In the genomic region with DNA sequence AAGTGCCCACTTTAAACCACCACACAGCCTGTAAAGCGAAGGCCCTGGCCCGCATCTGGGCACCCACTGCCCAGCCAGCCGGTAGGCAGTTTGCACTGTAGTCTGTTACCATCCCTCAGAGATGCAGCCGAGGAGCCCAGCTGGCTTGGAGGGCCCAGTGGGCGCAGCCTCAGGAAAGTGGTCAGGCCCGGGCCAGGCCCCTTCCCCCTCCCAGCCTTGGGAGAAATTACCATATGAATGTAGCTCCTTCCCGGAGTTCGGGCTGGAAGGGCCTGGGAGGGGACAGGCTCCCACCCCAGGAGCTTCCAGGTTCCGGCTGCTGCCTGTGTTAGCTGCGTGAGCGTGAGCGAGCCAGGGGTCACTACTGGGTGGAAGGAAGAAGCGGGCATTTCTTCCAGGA, we compare ENCODE assay signal across 8 cellular contexts.
A peak's percentile ranks its signal among the peaks of the same experiment; 100 is the strongest.
DNase-seq lines count a peak whose midpoint lies in the region; ATAC-seq and TF ChIP-seq lines count a peak whose summit lies in the region.

No MANE protein-coding gene starts in this region.

- H3K4me1 Mint-ChIP-seq in WTC11 (peaks cover 70% of the 10 kb centered on the region), progenitor cell of endocrine pancreas (ENCODE audit: low read depth) (peaks cover 51% of the 10 kb centered on the region)

- POLR2A ChIA-PET in WTC11 (lab: Charles Lee), result interaction anchor here (0.6 to 1.8 kb wide), 7 partner anchors 15 to 586 kb away, joined by 3 to 14 read pairs (median 3); no protein-coding TSS in a partner anchor

- TF ChIP-seq CTCF in WTC11 (IDR thresholded peaks at IDR 0.05) (no peak), progenitor cell of endocrine pancreas (IDR thresholded peaks at IDR 0.05; ENCODE audit: unreplicated experiment) (no peak)

- peak; percentile 91 for ATAC-seq in WTC11
- ATAC-seq in left ventricle myocardium superior, result no peak

- DNase-seq in WTC11 (ENCODE audit: low spot score) (peak; percentile 87), left ventricle myocardium superior (peak; percentile 37), progenitor cell of endocrine pancreas (ENCODE audit: low spot score, unreplicated experiment) (no peak), NCI-H2081 (lab: John Stamatoyannopoulos, UW) (no peak)
- no peak for DNase-seq in NK-92 treated with Interleukin-12 subunit alpha and Interleukin-12 subunit beta, amount 100 ng/mL, for 24 hours (lab: John Stamatoyannopoulos, UW)
- DNase-seq in stimulated activated CD4-positive, alpha-beta T cell treated with anti-CD3 and anti-CD28 coated beads, Interleukin-2, amount 100 ng/mL, for 48 hours, result no peak
- no peak for DNase-seq in activated CD4-positive, alpha-beta T cell treated with anti-CD3 and anti-CD28 coated beads for 4 hours

- H3K36me3 Mint-ChIP-seq in WTC11, result peaks cover 29% of the 10 kb centered on the region
- peaks cover 12% of the 10 kb centered on the region for H3K36me3 Mint-ChIP-seq in progenitor cell of endocrine pancreas (ENCODE audit: insufficient read depth)

- H3K4me3 ChIP-seq in GM08714 (ENCODE audit: low read length), result peak overlapping the region; percentile 4; the same call in 1 of the 2 replicates

- peak overlapping the region; percentile 100 for H3K27ac Mint-ChIP-seq in WTC11
- peak overlapping the region; percentile 89 for H3K27ac Mint-ChIP-seq in progenitor cell of endocrine pancreas

- peak overlapping the region; percentile 76 for H3K4me3 Mint-ChIP-seq in WTC11
- no peak overlapping the region for H3K4me3 Mint-ChIP-seq in progenitor cell of endocrine pancreas (ENCODE audit: low read depth)

- intact Hi-C loops in left ventricle myocardium superior (cut with micrococcal nuclease), result no loop called here

- H3K9me3 Mint-ChIP-seq in WTC11, result peaks cover 5% of the 10 kb centered on the region
- peaks cover 3% of the 10 kb centered on the region for H3K9me3 Mint-ChIP-seq in progenitor cell of endocrine pancreas (ENCODE audit: low read depth)

- H3K27me3 Mint-ChIP-seq in WTC11 (ENCODE audit: low read depth) (no peaks in the 10 kb centered on the region), progenitor cell of endocrine pancreas (no peaks in the 10 kb centered on the region)

- CTCF ChIA-PET in WTC11 (lab: Charles Lee), result interaction anchor here (0.6 to 2.5 kb wide), 8 partner anchors 12 to 94 kb away, joined by 3 to 36 read pairs (median 3); no protein-coding TSS in a partner anchor

TF ChIP-seq in WTC11, 78 proteins besides CTCF, POLR2A, EP300 and RAD21 (continues in another document):
- TF ChIP-seq ZNF423 (CRISPR knock-in tag; IDR thresholded peaks at IDR 0.05) (peak; percentile 63; the same call in 1 of the 2 replicates), FOXK1 (CRISPR knock-in tag; IDR thresholded peaks at IDR 0.05) (no peak), ZNF671 (CRISPR knock-in tag; IDR thresholded peaks at IDR 0.05) (no peak), SOX15 (CRISPR knock-in tag; IDR thresholded peaks at IDR 0.05) (no peak), GRHL2 (CRISPR knock-in tag; IDR thresholded peaks at IDR 0.05; ENCODE audit: insufficient replicate concordance, severe bottlenecking) (no peak), ESRRA (CRISPR knock-in tag; IDR thresholded peaks at IDR 0.05; ENCODE audit: borderline replicate concordance) (no peak), FOXJ3 (CRISPR knock-in tag; IDR thresholded peaks at IDR 0.05; ENCODE audit: borderline replicate concordance) (no peak), SP1 (CRISPR knock-in tag; conservative IDR thresholded peaks at IDR 0.05) (peak; percentile 63), IRF2 (CRISPR knock-in tag; IDR thresholded peaks at IDR 0.05; ENCODE audit: borderline replicate concordance, low read depth) (no peak)
- TF ChIP-seq, protein P1, sequence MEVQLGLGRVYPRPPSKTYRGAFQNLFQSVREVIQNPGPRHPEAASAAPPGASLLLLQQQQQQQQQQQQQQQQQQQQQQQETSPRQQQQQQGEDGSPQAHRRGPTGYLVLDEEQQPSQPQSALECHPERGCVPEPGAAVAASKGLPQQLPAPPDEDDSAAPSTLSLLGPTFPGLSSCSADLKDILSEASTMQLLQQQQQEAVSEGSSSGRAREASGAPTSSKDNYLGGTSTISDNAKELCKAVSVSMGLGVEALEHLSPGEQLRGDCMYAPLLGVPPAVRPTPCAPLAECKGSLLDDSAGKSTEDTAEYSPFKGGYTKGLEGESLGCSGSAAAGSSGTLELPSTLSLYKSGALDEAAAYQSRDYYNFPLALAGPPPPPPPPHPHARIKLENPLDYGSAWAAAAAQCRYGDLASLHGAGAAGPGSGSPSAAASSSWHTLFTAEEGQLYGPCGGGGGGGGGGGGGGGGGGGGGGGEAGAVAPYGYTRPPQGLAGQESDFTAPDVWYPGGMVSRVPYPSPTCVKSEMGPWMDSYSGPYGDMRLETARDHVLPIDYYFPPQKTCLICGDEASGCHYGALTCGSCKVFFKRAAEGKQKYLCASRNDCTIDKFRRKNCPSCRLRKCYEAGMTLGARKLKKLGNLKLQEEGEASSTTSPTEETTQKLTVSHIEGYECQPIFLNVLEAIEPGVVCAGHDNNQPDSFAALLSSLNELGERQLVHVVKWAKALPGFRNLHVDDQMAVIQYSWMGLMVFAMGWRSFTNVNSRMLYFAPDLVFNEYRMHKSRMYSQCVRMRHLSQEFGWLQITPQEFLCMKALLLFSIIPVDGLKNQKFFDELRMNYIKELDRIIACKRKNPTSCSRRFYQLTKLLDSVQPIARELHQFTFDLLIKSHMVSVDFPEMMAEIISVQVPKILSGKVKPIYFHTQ (CRISPR knock-in tag; IDR thresholded peaks at IDR 0.05), result no peak
- TF ChIP-seq, protein P2, sequence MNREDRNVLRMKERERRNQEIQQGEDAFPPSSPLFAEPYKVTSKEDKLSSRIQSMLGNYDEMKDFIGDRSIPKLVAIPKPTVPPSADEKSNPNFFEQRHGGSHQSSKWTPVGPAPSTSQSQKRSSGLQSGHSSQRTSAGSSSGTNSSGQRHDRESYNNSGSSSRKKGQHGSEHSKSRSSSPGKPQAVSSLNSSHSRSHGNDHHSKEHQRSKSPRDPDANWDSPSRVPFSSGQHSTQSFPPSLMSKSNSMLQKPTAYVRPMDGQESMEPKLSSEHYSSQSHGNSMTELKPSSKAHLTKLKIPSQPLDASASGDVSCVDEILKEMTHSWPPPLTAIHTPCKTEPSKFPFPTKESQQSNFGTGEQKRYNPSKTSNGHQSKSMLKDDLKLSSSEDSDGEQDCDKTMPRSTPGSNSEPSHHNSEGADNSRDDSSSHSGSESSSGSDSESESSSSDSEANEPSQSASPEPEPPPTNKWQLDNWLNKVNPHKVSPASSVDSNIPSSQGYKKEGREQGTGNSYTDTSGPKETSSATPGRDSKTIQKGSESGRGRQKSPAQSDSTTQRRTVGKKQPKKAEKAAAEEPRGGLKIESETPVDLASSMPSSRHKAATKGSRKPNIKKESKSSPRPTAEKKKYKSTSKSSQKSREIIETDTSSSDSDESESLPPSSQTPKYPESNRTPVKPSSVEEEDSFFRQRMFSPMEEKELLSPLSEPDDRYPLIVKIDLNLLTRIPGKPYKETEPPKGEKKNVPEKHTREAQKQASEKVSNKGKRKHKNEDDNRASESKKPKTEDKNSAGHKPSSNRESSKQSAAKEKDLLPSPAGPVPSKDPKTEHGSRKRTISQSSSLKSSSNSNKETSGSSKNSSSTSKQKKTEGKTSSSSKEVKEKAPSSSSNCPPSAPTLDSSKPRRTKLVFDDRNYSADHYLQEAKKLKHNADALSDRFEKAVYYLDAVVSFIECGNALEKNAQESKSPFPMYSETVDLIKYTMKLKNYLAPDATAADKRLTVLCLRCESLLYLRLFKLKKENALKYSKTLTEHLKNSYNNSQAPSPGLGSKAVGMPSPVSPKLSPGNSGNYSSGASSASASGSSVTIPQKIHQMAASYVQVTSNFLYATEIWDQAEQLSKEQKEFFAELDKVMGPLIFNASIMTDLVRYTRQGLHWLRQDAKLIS (CRISPR knock-in tag; IDR thresholded peaks at IDR 0.05; ENCODE audit: borderline replicate concordance), result 0 out of 2 replicates have a peak, but pooled peaks have one; percentile 29
- TF ChIP-seq, protein P3, sequence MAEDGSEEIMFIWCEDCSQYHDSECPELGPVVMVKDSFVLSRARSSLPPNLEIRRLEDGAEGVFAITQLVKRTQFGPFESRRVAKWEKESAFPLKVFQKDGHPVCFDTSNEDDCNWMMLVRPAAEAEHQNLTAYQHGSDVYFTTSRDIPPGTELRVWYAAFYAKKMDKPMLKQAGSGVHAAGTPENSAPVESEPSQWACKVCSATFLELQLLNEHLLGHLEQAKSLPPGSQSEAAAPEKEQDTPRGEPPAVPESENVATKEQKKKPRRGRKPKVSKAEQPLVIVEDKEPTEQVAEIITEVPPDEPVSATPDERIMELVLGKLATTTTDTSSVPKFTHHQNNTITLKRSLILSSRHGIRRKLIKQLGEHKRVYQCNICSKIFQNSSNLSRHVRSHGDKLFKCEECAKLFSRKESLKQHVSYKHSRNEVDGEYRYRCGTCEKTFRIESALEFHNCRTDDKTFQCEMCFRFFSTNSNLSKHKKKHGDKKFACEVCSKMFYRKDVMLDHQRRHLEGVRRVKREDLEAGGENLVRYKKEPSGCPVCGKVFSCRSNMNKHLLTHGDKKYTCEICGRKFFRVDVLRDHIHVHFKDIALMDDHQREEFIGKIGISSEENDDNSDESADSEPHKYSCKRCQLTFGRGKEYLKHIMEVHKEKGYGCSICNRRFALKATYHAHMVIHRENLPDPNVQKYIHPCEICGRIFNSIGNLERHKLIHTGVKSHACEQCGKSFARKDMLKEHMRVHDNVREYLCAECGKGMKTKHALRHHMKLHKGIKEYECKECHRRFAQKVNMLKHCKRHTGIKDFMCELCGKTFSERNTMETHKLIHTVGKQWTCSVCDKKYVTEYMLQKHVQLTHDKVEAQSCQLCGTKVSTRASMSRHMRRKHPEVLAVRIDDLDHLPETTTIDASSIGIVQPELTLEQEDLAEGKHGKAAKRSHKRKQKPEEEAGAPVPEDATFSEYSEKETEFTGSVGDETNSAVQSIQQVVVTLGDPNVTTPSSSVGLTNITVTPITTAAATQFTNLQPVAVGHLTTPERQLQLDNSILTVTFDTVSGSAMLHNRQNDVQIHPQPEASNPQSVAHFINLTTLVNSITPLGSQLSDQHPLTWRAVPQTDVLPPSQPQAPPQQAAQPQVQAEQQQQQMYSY (CRISPR knock-in tag; IDR thresholded peaks at IDR 0.05), result no peak
- TF ChIP-seq, protein P4, sequence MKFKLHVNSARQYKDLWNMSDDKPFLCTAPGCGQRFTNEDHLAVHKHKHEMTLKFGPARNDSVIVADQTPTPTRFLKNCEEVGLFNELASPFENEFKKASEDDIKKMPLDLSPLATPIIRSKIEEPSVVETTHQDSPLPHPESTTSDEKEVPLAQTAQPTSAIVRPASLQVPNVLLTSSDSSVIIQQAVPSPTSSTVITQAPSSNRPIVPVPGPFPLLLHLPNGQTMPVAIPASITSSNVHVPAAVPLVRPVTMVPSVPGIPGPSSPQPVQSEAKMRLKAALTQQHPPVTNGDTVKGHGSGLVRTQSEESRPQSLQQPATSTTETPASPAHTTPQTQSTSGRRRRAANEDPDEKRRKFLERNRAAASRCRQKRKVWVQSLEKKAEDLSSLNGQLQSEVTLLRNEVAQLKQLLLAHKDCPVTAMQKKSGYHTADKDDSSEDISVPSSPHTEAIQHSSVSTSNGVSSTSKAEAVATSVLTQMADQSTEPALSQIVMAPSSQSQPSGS (CRISPR knock-in tag; IDR thresholded peaks at IDR 0.05; ENCODE audit: borderline replicate concordance, low read depth), result no peak

Comparison
In these comparisons a context has a peak if more than half of its experiments do, and no peak if none do; other contexts are left out.
1. DNase-seq: peak in WTC11 (single experiment) and left ventricle myocardium superior (single experiment); none in progenitor cell of endocrine pancreas (single experiment), NK-92 treated with Interleukin-12 subunit alpha and Interleukin-12 subunit beta, amount 100 ng/mL, for 24 hours (single experiment), NCI-H2081 (0 of 2), stimulated activated CD4-positive, alpha-beta T cell treated with anti-CD3 and anti-CD28 coated beads, Interleukin-2, amount 100 ng/mL, for 48 hours (0 of 2) and activated CD4-positive, alpha-beta T cell treated with anti-CD3 and anti-CD28 coated beads for 4 hours (0 of 2).